In the genomic region with DNA sequence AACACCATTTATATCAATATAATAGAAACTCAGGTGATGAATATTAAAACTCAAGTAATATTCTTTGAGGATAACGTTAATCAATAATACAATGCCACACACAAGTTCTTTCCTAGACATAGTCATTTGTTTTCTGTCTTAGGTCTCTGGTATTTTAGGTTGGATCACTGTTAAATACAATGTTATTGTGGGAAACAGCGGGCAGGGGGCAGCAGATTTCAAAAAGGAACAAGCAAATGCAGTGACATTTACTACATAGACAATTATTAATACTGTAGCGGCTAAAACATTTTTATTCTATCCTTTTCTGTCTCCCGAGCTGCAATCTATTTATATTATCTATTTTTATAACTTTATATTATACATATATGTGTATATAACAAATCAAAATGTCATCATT, we compare ENCODE assay signal across 8 cellular contexts.
DNase-seq lines count a peak whose midpoint lies in the region; ATAC-seq and TF ChIP-seq lines count a peak whose summit lies in the region.

No MANE protein-coding gene starts in this region.

- H3K79me2 ChIP-seq in hepatocyte = no peaks in the 10 kb centered on the region

- WGBS in hepatocyte (ENCODE audit: low lambda C conversion rate, missing lambda C conversion rate) = 25% methylated on average over 4 of the region's 4 CpGs

- TF ChIP-seq POLR2A in GM18505 (IDR thresholded peaks at IDR 0.05; ENCODE audit: borderline replicate concordance, extremely low read depth, insufficient read depth, insufficient read length) = no peak

- no peaks in the 10 kb centered on the region for H3K9me3 ChIP-seq in hepatocyte (ENCODE audit: low read depth)

- H3K27ac ChIP-seq in VCaP (no peak overlapping the region), hepatocyte (no peak overlapping the region)

- no peaks in the 10 kb centered on the region for H3K36me3 ChIP-seq in hepatocyte (replicated peaks; ENCODE audit: insufficient read depth, low read depth)

- peak; percentile 5 for DNase-seq in ELF-1 (ENCODE audit: low read depth, low spot score)
- DNase-seq in LNCaP clone FGC (ENCODE audit: low read depth) = no peak
- peak; percentile 43 for DNase-seq in hepatocyte (ENCODE audit: low spot score)
- no peak for DNase-seq in NCI-H2081 (lab: John Stamatoyannopoulos, UW)
- no peak for DNase-seq in NCI-H128 (lab: John Stamatoyannopoulos, UW; ENCODE audit: unreplicated experiment)

- ATAC-seq in GM21529 (IDR thresholded peaks at IDR 0.05; ENCODE audit: unreplicated experiment) (peak; percentile 66), GM18505 (IDR thresholded peaks at IDR 0.05; ENCODE audit: unreplicated experiment) (no peak)

- H3K4me2 ChIP-seq in hepatocyte = no peak overlapping the region

- no peak overlapping the region for H2AFZ ChIP-seq in hepatocyte

- TF ChIP-seq CTCF in LNCaP clone FGC (IDR thresholded peaks at IDR 0.05; ENCODE audit: control insufficient read depth, extremely low read depth, insufficient read depth) = peak; percentile 68
- TF ChIP-seq CTCF in VCaP (conservative IDR thresholded peaks at IDR 0.05) = peak; percentile 77
- TF ChIP-seq CTCF in hepatocyte (IDR thresholded peaks at IDR 0.05; ENCODE audit: poor library complexity) = peak; percentile 66

- H3K27me3 ChIP-seq in hepatocyte = no peaks in the 10 kb centered on the region

- H3K4me3 ChIP-seq in LNCaP clone FGC (ENCODE audit: low read depth, low read length) = no peak overlapping the region
- H3K4me3 ChIP-seq in hepatocyte = no peak overlapping the region

- H4K20me1 ChIP-seq in hepatocyte (ENCODE audit: insufficient read depth, poor library complexity, severe bottlenecking) = no peaks in the 10 kb centered on the region

- no peaks in the 10 kb centered on the region for H3K4me1 ChIP-seq in hepatocyte (ENCODE audit: insufficient read depth)

- no peaks in the 10 kb centered on the region for H3K9me2 ChIP-seq in hepatocyte (replicated peaks; ENCODE audit: insufficient read depth)

Comparison
In these comparisons a context has a peak if more than half of its experiments do, and no peak if none do; other contexts are left out.
1. DNase-seq: peak in ELF-1 (single experiment) and hepatocyte (single experiment); none in LNCaP clone FGC (single experiment), NCI-H2081 (0 of 2) and NCI-H128 (single experiment).
2. Peak in every context shown above with its lines, with median percentiles within 50 percentile points of each other: CTCF ChIP-seq.